ENCODE assay signal across 1 cellular context in genomic region chr13:26222523-26223046, GRCh38.
TF ChIP-seq lines count a peak whose summit lies in the region.

No MANE protein-coding gene starts in this region.

TF ChIP-seq in HEK293, 187 proteins besides CTCF, POLR2A, EP300 and RAD21 (continued from another document):
- TF ChIP-seq WT1 (tag by site-specific recombination; IDR thresholded peaks at IDR 0.05) = no peak
- TF ChIP-seq ZNF623 (tag by site-specific recombination; IDR thresholded peaks at IDR 0.05) = no peak
- no peak for TF ChIP-seq GFI1B (tag by site-specific recombination; IDR thresholded peaks at IDR 0.05)
- TF ChIP-seq ZNF707 (tag by site-specific recombination; IDR thresholded peaks at IDR 0.05) = no peak
- TF ChIP-seq ZNF600 (tag by site-specific recombination; IDR thresholded peaks at IDR 0.05) = no peak
- TF ChIP-seq ZBTB21 (tag by site-specific recombination; IDR thresholded peaks at IDR 0.05) = no peak
- TF ChIP-seq ZNF843 (tag by site-specific recombination; IDR thresholded peaks at IDR 0.05) = no peak
- TF ChIP-seq ZNF26 (tag by site-specific recombination; IDR thresholded peaks at IDR 0.05) = no peak
- no peak for TF ChIP-seq ZBTB20 (tag by site-specific recombination; IDR thresholded peaks at IDR 0.05)
- peak; percentile 60; the same call in 1 of the 2 replicates for TF ChIP-seq ZNF121 (tag by site-specific recombination; IDR thresholded peaks at IDR 0.05)
- TF ChIP-seq MYNN (tag by site-specific recombination; IDR thresholded peaks at IDR 0.05; ENCODE audit: borderline replicate concordance) = no peak
- no peak for TF ChIP-seq ZSCAN18 (tag by site-specific recombination; IDR thresholded peaks at IDR 0.05)
- no peak for TF ChIP-seq SALL2 (tag by site-specific recombination; IDR thresholded peaks at IDR 0.05; ENCODE audit: borderline replicate concordance)
- TF ChIP-seq ZNF292 (tag by site-specific recombination; IDR thresholded peaks at IDR 0.05; ENCODE audit: borderline replicate concordance, low read depth) = no peak
- TF ChIP-seq ZNF792 (tag by site-specific recombination; IDR thresholded peaks at IDR 0.05) = no peak
TF ChIP-seq in HEK293: peak in this region for 3.
